1 cellular context compared by ENCODE assay signal in genomic region chr11:118705796-118706545, GRCh38.
TF ChIP-seq lines count a peak whose summit lies in the region.

No MANE protein-coding gene starts in this region.

TF ChIP-seq in K562, 482 proteins besides CTCF, POLR2A, EP300 and RAD21:
- no peak for TF ChIP-seq ARHGAP35 (IDR thresholded peaks at IDR 0.05; ENCODE audit: partially characterized antibody)
- 0 out of 2 replicates have a peak, but pooled peaks have one; percentile 18 for TF ChIP-seq SPI1 (IDR thresholded peaks at IDR 0.05; ENCODE audit: borderline replicate concordance, low read depth, low read length)
